8 cellular contexts compared by ENCODE assay signal in the genomic region with DNA sequence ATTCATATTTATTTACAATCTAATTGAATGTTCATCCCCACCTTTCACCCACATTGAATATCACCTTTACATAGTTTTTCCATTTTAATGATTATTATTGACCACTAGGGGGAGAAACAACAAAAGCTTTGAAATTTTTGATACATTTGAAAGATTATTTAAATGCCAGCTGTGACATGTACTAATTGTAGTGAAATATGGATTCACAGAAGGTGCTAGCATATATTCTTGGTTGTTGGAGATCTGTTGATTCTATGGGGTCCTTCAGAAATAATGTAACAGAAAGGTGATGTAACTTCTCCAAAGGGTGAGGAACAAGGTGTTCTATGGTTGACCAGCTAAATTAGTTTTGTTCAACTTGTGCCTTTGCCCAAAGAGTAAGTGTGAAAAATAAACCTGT.
DNase-seq lines count a peak whose midpoint lies in the region; ATAC-seq, FAIRE-seq and TF ChIP-seq lines count a peak whose summit lies in the region.

No MANE protein-coding gene starts in this region.

- ATAC-seq in HG03196 (IDR thresholded peaks at IDR 0.05; ENCODE audit: unreplicated experiment) (no peak), HG02981 (IDR thresholded peaks at IDR 0.05; ENCODE audit: unreplicated experiment) (no peak)

- no peak for TF ChIP-seq POLR2A in erythroblast (IDR thresholded peaks at IDR 0.05; ENCODE audit: low read length)

- DNase-seq in AG08395 (ENCODE audit: low spot score) (peak; percentile 35), GM18507 (ENCODE audit: extremely low spot score, insufficient read length, low read depth) (no peak), NCI-H82 treated with DMSO at 0.1 percent for 48 hours (lab: John Stamatoyannopoulos, UW; ENCODE audit: unreplicated experiment) (peak; percentile 9), erythroblast (lab: John Stamatoyannopoulos, UW) (peak; percentile 17 to 40), retina (peak; percentile 8), COLO668 (lab: John Stamatoyannopoulos, UW; ENCODE audit: unreplicated experiment) (no peak)

- FAIRE-seq in GM18507 (lab: Jason Lieb, UNC): peak; percentile 50

Comparison
In these comparisons a context has a peak if more than half of its experiments do, and no peak if none do; other contexts are left out.
1. DNase-seq: peak in AG08395 (single experiment), NCI-H82 treated with DMSO at 0.1 percent for 48 hours (single experiment), erythroblast (2 of 2) and retina (single experiment); none in GM18507 (single experiment) and COLO668 (single experiment).